22 cellular contexts compared by ENCODE assay signal in the genomic region with DNA sequence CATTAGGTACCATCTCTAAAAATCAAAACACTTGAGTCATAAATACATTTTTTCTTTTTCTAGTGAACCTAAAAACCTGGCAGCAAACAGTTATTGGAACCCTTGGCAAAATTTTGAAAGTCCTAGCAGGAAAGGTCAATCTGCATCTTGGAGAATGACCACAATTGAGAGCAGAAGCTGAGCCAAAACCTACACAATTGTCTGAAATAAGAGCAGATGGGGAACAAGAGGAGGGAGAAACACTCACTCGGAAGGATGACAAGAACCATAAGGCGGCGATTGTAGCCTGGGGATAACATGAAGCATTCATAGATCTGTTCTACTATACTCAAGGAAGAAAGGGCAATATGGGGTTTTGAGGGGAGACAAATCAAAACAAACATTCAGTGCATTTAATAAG.
"Had no signal": no experiment of that assay in that cellular context is flagged by ENCODE, and none has a peak within 500 bp of the region (broad histone marks: within the 10 kb centered on the region; RNA-seq: fewer than 3 reads in every experiment).

No MANE protein-coding gene starts in this region.

- DNase-seq: activated CD4-positive, alpha-beta T cell treated with anti-CD3 and anti-CD28 coated beads, Interleukin-2, amount 50 U/mL, for 1 hour; activated CD4-positive, CD25-positive, alpha-beta regulatory T cell treated with anti-CD3 and anti-CD28 coated beads, Interleukin-2, amount 50 U/mL, for 72 hours; activated CD8-positive, alpha-beta memory T cell treated with anti-CD3 and anti-CD28 coated beads, Interleukin-2, amount 50 U/mL, for 4 hours; activated naive CD4-positive, alpha-beta T cell treated with anti-CD3 and anti-CD28 coated beads, Interleukin-2, amount 10 ng/mL, durations not matched to agents 7 days and 5 days; activated naive CD8-positive, alpha-beta T cell treated with anti-CD3 and anti-CD28 coated beads, Interleukin-2, amount 50 U/mL, for 24 hours; activated T-cell treated with anti-CD3 and anti-CD28 coated beads, Interleukin-2, amount 50 U/mL, for 4 hours; aorta; erythroblast; hippocampal formation; left colon; lower lobe of right lung; natural killer cell; retina; spleen; stimulated activated CD4-positive, alpha-beta T cell treated with anti-CD3 and anti-CD28 coated beads, Interleukin-4, amount 100 ng/mL, for 4 hours; stimulated activated naive B cell treated with anti-CD40 and anti-IgM and Interleukin-4, amounts not matched to agents 10 μg/mL and 1 μg/mL and 100 μg/mL, for 72 hours had no signal

- H3K27me3 ChIP-seq: cardiac muscle cell, spleen had no signal

- H3K4me1 ChIP-seq: lower lobe of right lung, spleen had no signal

- H3K9me3 Mint-ChIP-seq: activated naive CD4-positive, alpha-beta T cell treated with anti-CD3 and anti-CD28 coated beads, Interleukin-2, amount 10 ng/mL, durations not matched to agents 7 days and 5 days; activated naive CD8-positive, alpha-beta T cell treated with anti-CD3 and anti-CD28 coated beads, Interleukin-2, amount 50 U/mL, for 24 hours; activated T-cell treated with anti-CD3 and anti-CD28 coated beads, Interleukin-2, amount 50 U/mL, for 4 hours; natural killer cell; stimulated activated naive B cell treated with anti-CD40 and anti-IgM and Interleukin-4, amounts not matched to agents 10 μg/mL and 1 μg/mL and 100 μg/mL, for 72 hours; T-helper 1 cell treated with Interleukin-12 subunit alpha and Interleukin-12 subunit beta and Interleukin-4 antibody, amounts not matched to agents 30 μg/mL and 1 μg/mL, for 36 hours had no signal

- H3K27ac Mint-ChIP-seq: activated naive CD4-positive, alpha-beta T cell treated with anti-CD3 and anti-CD28 coated beads, Interleukin-2, amount 10 ng/mL, durations not matched to agents 7 days and 5 days; activated naive CD8-positive, alpha-beta T cell treated with anti-CD3 and anti-CD28 coated beads, Interleukin-2, amount 50 U/mL, for 24 hours; natural killer cell; stimulated activated naive B cell treated with anti-CD40 and anti-IgM and Interleukin-4, amounts not matched to agents 10 μg/mL and 1 μg/mL and 100 μg/mL, for 72 hours; T-helper 1 cell treated with Interleukin-12 subunit alpha and Interleukin-12 subunit beta and Interleukin-4 antibody, amounts not matched to agents 30 μg/mL and 1 μg/mL, for 36 hours had no signal

- H3K4me3 ChIP-seq: cardiac muscle cell, lower lobe of right lung, spleen, thoracic aorta had no signal

- H3K4me3 Mint-ChIP-seq: activated naive CD4-positive, alpha-beta T cell treated with anti-CD3 and anti-CD28 coated beads, Interleukin-2, amount 10 ng/mL, durations not matched to agents 7 days and 5 days; activated naive CD8-positive, alpha-beta T cell treated with anti-CD3 and anti-CD28 coated beads, Interleukin-2, amount 50 U/mL, for 24 hours; activated T-cell treated with anti-CD3 and anti-CD28 coated beads, Interleukin-2, amount 50 U/mL, for 4 hours; natural killer cell; stimulated activated naive B cell treated with anti-CD40 and anti-IgM and Interleukin-4, amounts not matched to agents 10 μg/mL and 1 μg/mL and 100 μg/mL, for 72 hours; T-helper 1 cell treated with Interleukin-12 subunit alpha and Interleukin-12 subunit beta and Interleukin-4 antibody, amounts not matched to agents 30 μg/mL and 1 μg/mL, for 36 hours had no signal

- H3K27me3 Mint-ChIP-seq: activated naive CD8-positive, alpha-beta T cell treated with anti-CD3 and anti-CD28 coated beads, Interleukin-2, amount 50 U/mL, for 24 hours had no signal

- H3K4me1 Mint-ChIP-seq: activated naive CD4-positive, alpha-beta T cell treated with anti-CD3 and anti-CD28 coated beads, Interleukin-2, amount 10 ng/mL, durations not matched to agents 7 days and 5 days; natural killer cell; stimulated activated naive B cell treated with anti-CD40 and anti-IgM and Interleukin-4, amounts not matched to agents 10 μg/mL and 1 μg/mL and 100 μg/mL, for 72 hours had no signal

- FAIRE-seq: colon, islet of Langerhans had no signal

- H3K36me3 ChIP-seq: cardiac muscle cell, lower lobe of right lung, spleen, thoracic aorta had no signal

- H3K9ac ChIP-seq: parathyroid adenoma had no signal

- H3K9me3 ChIP-seq: lower lobe of right lung, spleen, thoracic aorta had no signal

- H3K36me3 Mint-ChIP-seq: activated naive CD4-positive, alpha-beta T cell treated with anti-CD3 and anti-CD28 coated beads, Interleukin-2, amount 10 ng/mL, durations not matched to agents 7 days and 5 days; natural killer cell; stimulated activated naive B cell treated with anti-CD40 and anti-IgM and Interleukin-4, amounts not matched to agents 10 μg/mL and 1 μg/mL and 100 μg/mL, for 72 hours had no signal

- H3K27ac ChIP-seq: cardiac muscle cell, lower lobe of right lung, parathyroid adenoma, spleen, thoracic aorta had no signal
